Comparison of ENCODE assay signal across 35 cellular contexts in genomic region chr5:119054082-119054481, GRCh38. TPM values are rescaled to one million over a fixed set of nuclear protein-coding genes. Genes with fewer than 3 reads are reported as not detected.
DNase-seq lines count a peak whose midpoint lies in the region; ATAC-seq, FAIRE-seq and TF ChIP-seq lines count a peak whose summit lies in the region.
"Had no signal": no experiment of that assay in that cellular context is flagged by ENCODE, and none has a peak within 500 bp of the region (broad histone marks: within the 10 kb centered on the region; RNA-seq: fewer than 3 reads in every experiment).

No MANE protein-coding gene starts in this region.

- no peak overlapping the region for H3K4ac ChIP-seq in H1 (replicated peaks; ENCODE audit: insufficient read length, low read depth, low read length)

- no peak overlapping the region for H2BK15ac ChIP-seq in H1 (ENCODE audit: low read length)

- H2BK5ac ChIP-seq in H1 (ENCODE audit: low read depth, low read length): no peak overlapping the region

- H3K79me1 ChIP-seq in H1 (ENCODE audit: low read depth, low read length): no peaks in the 10 kb centered on the region

- H4K8ac ChIP-seq in H1 (ENCODE audit: extremely low read depth, insufficient read depth, low read length): no peak overlapping the region

- no peak for FAIRE-seq in H1 (lab: Jason Lieb, UNC)
- FAIRE-seq: A204.1, A549, D721Med had no signal

- no peaks in the 10 kb centered on the region for H3K27me3 ChIP-seq in PC-3 (ENCODE audit: low read length)
- no peaks in the 10 kb centered on the region for H3K27me3 ChIP-seq in RWPE2 (ENCODE audit: insufficient read depth, poor library complexity, severe bottlenecking)
- no peaks in the 10 kb centered on the region for H3K27me3 ChIP-seq in H1 (replicated peaks in 1 of 4; ENCODE audit: control insufficient read depth in 3 of 4, extremely low read depth in 1 of 4, insufficient read depth in 3 of 4, low read length in 3 of 4)
- H3K27me3 ChIP-seq: BE2C; BLaER1; BLaER1 treated with 17β-estradiol and CSF1 and Interleukin-3, amounts not matched to agents 10 nM and 100 nM had no signal

- no peak overlapping the region for H2BK120ac ChIP-seq in H1 (replicated peaks; ENCODE audit: low read depth, low read length)

- no peaks in the 10 kb centered on the region for H3K4me1 ChIP-seq in PC-3 (ENCODE audit: insufficient read depth, low read length)
- H3K4me1 ChIP-seq in RWPE2 (ENCODE audit: insufficient read depth, poor library complexity, severe bottlenecking): no peaks in the 10 kb centered on the region
- H3K4me1 ChIP-seq in H1 (replicated peaks in 1 of 4; ENCODE audit: control insufficient read depth in 3 of 4, insufficient read depth in 4 of 4, low read length in 3 of 4): peaks cover 0 to 6% (median 4%) of the 10 kb centered on the region in 4 experiments; a peak in 3 of 7 replicates
- no peaks in the 10 kb centered on the region for H3K4me1 ChIP-seq in mucosa of descending colon (ENCODE audit: low read depth)
- H3K4me1 ChIP-seq: BE2C, BLaER1 had no signal

- H3K36me3 ChIP-seq in PC-3 (ENCODE audit: low read depth, low read length) (no peaks in the 10 kb centered on the region), RWPE2 (ENCODE audit: low read depth) (no peaks in the 10 kb centered on the region), H1 (ENCODE audit: control insufficient read depth in 2 of 4, insufficient read depth in 4 of 4, low read length in 3 of 4) (no peaks in the 10 kb centered on the region), mucosa of descending colon (ENCODE audit: low read depth) (no peaks in the 10 kb centered on the region)
- H3K36me3 ChIP-seq: BE2C; BLaER1; BLaER1 treated with 17β-estradiol and CSF1 and Interleukin-3, amounts not matched to agents 10 nM and 100 nM had no signal

- H3K9me2 ChIP-seq in PC-3 (replicated peaks; ENCODE audit: low read length): no peaks in the 10 kb centered on the region

- BruUV-seq in PC-3 (replicated peaks; lab: Mats Ljungman, UMichigan): no TSS peak

- no peak overlapping the region for H3K56ac ChIP-seq in H1 (replicated peaks; ENCODE audit: insufficient read length, low read depth, low read length)

- intact Hi-C loops in PC-3 (cut with micrococcal nuclease) (no loop called here), mucosa of descending colon (cut with DNase I, micrococcal nuclease) (no loop called here)

- no peaks in the 10 kb centered on the region for H3K23me2 ChIP-seq in H1 (ENCODE audit: low read depth, low read length)

- H3K9ac ChIP-seq in PC-3 (ENCODE audit: low read length) (no peak overlapping the region), H1 (replicated peaks in 1 of 4; ENCODE audit: extremely low read depth in 1 of 4, low read depth in 3 of 4, low read length in 3 of 4) (no peak overlapping the region)
- H3K9ac ChIP-seq: BLaER1; BLaER1 treated with 17β-estradiol and CSF1 and Interleukin-3, amounts not matched to agents 10 nM and 100 nM had no signal

- no peak for TF ChIP-seq CTCF in PC-3 (conservative IDR thresholded peaks at IDR 0.05; ENCODE audit: low read depth, low read length)
- no peak for TF ChIP-seq CTCF in RWPE2 (IDR thresholded peaks at IDR 0.05; ENCODE audit: poor library complexity, severe bottlenecking)
- no peak for TF ChIP-seq CTCF in H1 (IDR thresholded peaks at IDR 0.05; ENCODE audit: control extremely low read depth in 1 of 3, insufficient read depth in 1 of 3, low read depth in 1 of 3, low read length in 3 of 3)
- TF ChIP-seq CTCF in mucosa of descending colon (IDR thresholded peaks at IDR 0.05): no peak

- WGBS in H1 (ENCODE audit: extremely low coverage in 1 of 2, insufficient coverage in 1 of 2, insufficient read length in 1 of 2, insufficient replicate concordance in 2 of 2, low coverage in 1 of 2, low lambda C conversion rate in 2 of 2, missing lambda C conversion rate in 1 of 2), 2 experiments: 91% methylated on average over 2 of the region's 2 CpGs; no CpG with 5 or more reads in 1 of the 2 experiments

- no peak for TF ChIP-seq POLR2A in H1 (IDR thresholded peaks at IDR 0.05; ENCODE audit: control extremely low read depth in 1 of 2, low read depth in 2 of 2, low read length in 2 of 2)

- no peaks in the 10 kb centered on the region for H3F3A ChIP-seq in PC-3 (ENCODE audit: low read length, unreplicated experiment)

- H3K18ac ChIP-seq in H1 (ENCODE audit: extremely low read depth, low read length): no peak overlapping the region

- H4K91ac ChIP-seq in H1 (replicated peaks; ENCODE audit: insufficient read length, low read length): no peak overlapping the region

- H3K9me3 ChIP-seq in PC-3 (ENCODE audit: low read length) (no peaks in the 10 kb centered on the region), RWPE2 (ENCODE audit: severe bottlenecking) (no peaks in the 10 kb centered on the region), H1 (ENCODE audit: insufficient read depth in 2 of 2, low read depth in 1 of 2, low read length in 1 of 2) (no peaks in the 10 kb centered on the region), mucosa of descending colon (no peaks in the 10 kb centered on the region)
- H3K9me3 ChIP-seq: A549; BE2C; BLaER1; BLaER1 treated with 17β-estradiol and CSF1 and Interleukin-3, amounts not matched to agents 10 nM and 100 nM; Caco-2 had no signal

- H3K14ac ChIP-seq in H1 (ENCODE audit: insufficient read length): no peak overlapping the region

- peak; percentile 20; the same call in 1 of the 2 replicates for ATAC-seq in PC-3
- ATAC-seq in RWPE2 (ENCODE audit: low read depth): peak; percentile 60
- ATAC-seq in mucosa of descending colon: peak; percentile 38
- ATAC-seq: A549; CD8-positive, alpha-beta T cell had no signal

- no peak overlapping the region for H4K5ac ChIP-seq in H1 (ENCODE audit: insufficient read length, low read depth, low read length)

- H3K79me2 ChIP-seq in PC-3 (ENCODE audit: low read length) (no peaks in the 10 kb centered on the region), H1 (ENCODE audit: control insufficient read depth in 1 of 2, insufficient read depth in 2 of 2, low read length in 2 of 2) (no peaks in the 10 kb centered on the region)

- H3K4me2 ChIP-seq in PC-3 (ENCODE audit: low read length) (no peak overlapping the region), H1 (ENCODE audit: insufficient read depth in 1 of 2, low read depth in 2 of 2, low read length in 2 of 2) (no peak overlapping the region)
- H3K4me2 ChIP-seq: A549; BLaER1; BLaER1 treated with 17β-estradiol and CSF1 and Interleukin-3, amounts not matched to agents 10 nM and 100 nM had no signal

- H2BK20ac ChIP-seq in H1 (ENCODE audit: low read length): no peak overlapping the region

- no peak overlapping the region for H3K4me3 ChIP-seq in PC-3 (ENCODE audit: low read length)
- H3K4me3 ChIP-seq in RWPE2 (ENCODE audit: severe bottlenecking): no peak overlapping the region
- H3K4me3 ChIP-seq in H1 (ENCODE audit: extremely low read depth in 1 of 4, insufficient read depth in 2 of 4, low read depth in 3 of 4, low read length in 4 of 4): no peak overlapping the region
- H3K4me3 ChIP-seq in mucosa of descending colon: no peak overlapping the region
- H3K4me3 ChIP-seq: A549; BLaER1; BLaER1 treated with 17β-estradiol and CSF1 and Interleukin-3, amounts not matched to agents 10 nM and 100 nM had no signal

- H4K20me1 ChIP-seq in PC-3 (ENCODE audit: low read length) (no peaks in the 10 kb centered on the region), H1 (replicated peaks in 1 of 2; ENCODE audit: control insufficient read depth in 1 of 2, insufficient read depth in 2 of 2, low read length in 2 of 2) (no peaks in the 10 kb centered on the region)
- H4K20me1 ChIP-seq: BLaER1; BLaER1 treated with 17β-estradiol and CSF1 and Interleukin-3, amounts not matched to agents 10 nM and 100 nM had no signal

- CTCF ChIA-PET in PC-3 (lab: Charles Lee) (no interaction called here), H1 (lab: Charles Lee; ENCODE audit: partially characterized antibody) (no interaction called here)

- no peak overlapping the region for H2AK5ac ChIP-seq in H1 (ENCODE audit: low read depth, low read length)

- no peak overlapping the region for H2AFZ ChIP-seq in PC-3 (ENCODE audit: low read length)
- H2AFZ ChIP-seq in H1 (ENCODE audit: low read length): no peak overlapping the region

- H3K27ac ChIP-seq in PC-3 (ENCODE audit: low read length): 0 out of 2 replicates have a peak overlapping the region, but pooled peaks have one; percentile 13
- H3K27ac ChIP-seq in RWPE2 (ENCODE audit: poor library complexity, severe bottlenecking): no peak overlapping the region
- no peak overlapping the region for H3K27ac ChIP-seq in H1 (ENCODE audit: low read depth, low read length)
- H3K27ac ChIP-seq: 22Rv1; BLaER1; BLaER1 treated with 17β-estradiol and CSF1 and Interleukin-3, amounts not matched to agents 10 nM and 100 nM; C4-2B had no signal

- TF ChIP-seq RAD21 in H1 (IDR thresholded peaks at IDR 0.05 in 1 of 2, conservative IDR thresholded peaks at IDR 0.05 in 1 of 2; ENCODE audit: low read depth in 2 of 2, low read length in 2 of 2): no peak

- H3K23ac ChIP-seq in H1 (ENCODE audit: insufficient read length): no peak overlapping the region

- TF ChIP-seq EP300 in H1 (IDR thresholded peaks at IDR 0.05; ENCODE audit: borderline replicate concordance in 1 of 2, low read depth in 2 of 2, low read length in 2 of 2): no peak

- peak; percentile 50 for DNase-seq in PC-3
- DNase-seq in RWPE2 (ENCODE audit: low spot score): no peak
- no peak for DNase-seq in H1 (ENCODE audit: low read depth in 1 of 2, low spot score in 2 of 2)
- DNase-seq in mucosa of descending colon: no peak
- no peak for DNase-seq in CD1c-positive myeloid dendritic cell (ENCODE audit: extremely low spot score)
- DNase-seq in NOMO-1 treated with DMSO at 0.1 percent for 48 hours (lab: John Stamatoyannopoulos, UW; ENCODE audit: unreplicated experiment): no peak
- no peak for DNase-seq in RPMI8226
- no peak for DNase-seq in NAMALWA (ENCODE audit: low spot score)
- DNase-seq: 8988T; ACHN; AML-193; BE2C; C1 segment of cervical spinal cord; Caco-2; Calu3; CD4-positive, alpha-beta memory T cell; CD4-positive, alpha-beta T cell; CD4-positive, CD25-positive, alpha-beta regulatory T cell; CD8-positive, alpha-beta memory T cell; CD8-positive, alpha-beta T cell; COR-L47; DMS 273 treated with DMSO at 0.1 percent for 48 hours; DMS153; DMS53; DMS79; DMS79 treated with DMSO at 0.1 percent for 48 hours; DND-41; EL had no signal

- H2BK12ac ChIP-seq in H1 (ENCODE audit: low read depth, low read length): no peak overlapping the region

- POLR2A ChIA-PET in PC-3 (lab: Charles Lee; ENCODE audit: unreplicated experiment): no interaction called here
- POLR2A ChIA-PET in H1 (lab: Charles Lee; ENCODE audit: partially characterized antibody): no interaction called here

RNA-seq across cellular contexts. Expression of gene DMXL1, which starts 16.8 kb away (rescaled TPM):
- total RNA-seq in PC-3 (2014; rRNA removed) (16.0 and 20.6 TPM in 2 replicates), mucosa of descending colon (10 to 100 TPM; 34.7 to 60.0 (median 51.0) TPM)
- total RNA-seq in H1 (2021; fragmentation: NEBNext Ultra II Directional; extraction: Animal tissue kit (Norgen Biotek cat#: 25700)): 43.9 and 44.8 TPM in 2 replicates
- polyA plus RNA-seq in H1 (2011; rRNA removed): 7.7 and 10.1 TPM in 2 replicates
- 13.5 TPM for polyA plus RNA-seq in H1 (2011; cell fraction: cytosol; rRNA removed)
- polyA plus RNA-seq in H1 (2011; cell fraction: nucleus; rRNA removed): 14.2 TPM
- polyA plus RNA-seq in H1 (2012, experiment 1 of 2): 12.4 to 20.1 TPM (median 14.3 TPM) in 4 replicates
- polyA plus RNA-seq in H1 (2012, experiment 2 of 2): 0.81 TPM
- polyA plus RNA-seq in H1 (2013, experiment 1 of 2): 17.4 TPM
- 14.7 TPM for polyA plus RNA-seq in H1 (2013, experiment 2 of 2)
- polyA minus RNA-seq in H1 (2011; rRNA and poly(A)+ RNA removed): 56.2 and 78.7 TPM in 2 replicates
- polyA minus RNA-seq in H1 (2011; cell fraction: cytosol; rRNA and poly(A)+ RNA removed): 33.1 TPM
- 108 TPM for polyA minus RNA-seq in H1 (2011; cell fraction: nucleus; rRNA and poly(A)+ RNA removed)
